ENCODE assay signal across 8 cellular contexts in genomic region chr12:6563448-6564050, GRCh38. TPM values are rescaled to one million over a fixed set of nuclear protein-coding genes. Genes with fewer than 3 reads are reported as not detected.
DNase-seq lines count a peak whose midpoint lies in the region; ATAC-seq and TF ChIP-seq lines count a peak whose summit lies in the region.

No MANE protein-coding gene starts in this region.

- H3K9me3 Mint-ChIP-seq in Caco-2 (ENCODE audit: unreplicated experiment): no peaks in the 10 kb centered on the region

- H4K5ac ChIP-seq in IMR-90 (ENCODE audit: low read depth, low read length): no peak overlapping the region

- H3K27ac ChIP-seq in IMR-90 (ENCODE audit: insufficient read depth, low read length): no peak overlapping the region

- H3K27me3 ChIP-seq in Caco-2 (replicated peaks; ENCODE audit: control insufficient read depth, insufficient read depth, low read length) (no peaks in the 10 kb centered on the region), IMR-90 (ENCODE audit: control insufficient read depth, insufficient read depth, low read length) (no peaks in the 10 kb centered on the region)

- H3K36me3 ChIP-seq in Caco-2 (ENCODE audit: control insufficient read depth, insufficient read depth, low read length) (peaks cover 15% of the 10 kb centered on the region), IMR-90 (ENCODE audit: control insufficient read depth, insufficient read depth, low read length) (peaks cover 45% of the 10 kb centered on the region)

- no peak for TF ChIP-seq POLR2A in IMR-90 (IDR thresholded peaks at IDR 0.05; ENCODE audit: low read depth, low read length)

- dilution Hi-C loops in IMR-90 (cut with HindIII; ENCODE audit: low sequenced_read_pairs, unreplicated experiment): no loop called here

- H3K14ac ChIP-seq in IMR-90 (replicated peaks; ENCODE audit: low read depth, low read length): no peak overlapping the region

- H3K4me1 ChIP-seq in Caco-2 (no peaks in the 10 kb centered on the region), IMR-90 (ENCODE audit: control insufficient read depth, insufficient read depth, low read length) (no peaks in the 10 kb centered on the region)

- no peak overlapping the region for H3K56ac ChIP-seq in IMR-90 (ENCODE audit: extremely low read depth, insufficient read depth, low read length)

- no TSS peak for BruUV-seq in Caco-2 (replicated peaks; lab: Mats Ljungman, UMichigan)
- BruUV-seq in IMR-90 (replicated peaks; lab: Mats Ljungman, UMichigan): no TSS peak

- no peak overlapping the region for H3K4ac ChIP-seq in IMR-90 (ENCODE audit: low read depth, low read length)

- H4K91ac ChIP-seq in IMR-90 (ENCODE audit: insufficient read depth, low read depth, low read length): no peak overlapping the region

- ATAC-seq in IMR-90 (ENCODE audit: low read depth): peak; percentile 50
- no peak for ATAC-seq in HG02938 (IDR thresholded peaks at IDR 0.05; ENCODE audit: unreplicated experiment)
- ATAC-seq in GM19351 (IDR thresholded peaks at IDR 0.05; ENCODE audit: unreplicated experiment): no peak

- DNase-seq in Caco-2 (peak; percentile 63 to 80), IMR-90 (peak; percentile 40), T-helper 9 cell (peak; percentile 69), astrocyte of the cerebellum (ENCODE audit: low read depth) (no peak), kidney tubule cell (ENCODE audit: low spot score) (peak; percentile 55)
- DNase-seq in stimulated activated CD8-positive, alpha-beta memory T cell treated with anti-CD3 and anti-CD28 coated beads, Interleukin-2, amount 100 ng/mL, for 48 hours (ENCODE audit: low read depth in 2 of 2): peak; percentile 56 to 57

- no peak overlapping the region for H3K4me2 ChIP-seq in IMR-90 (ENCODE audit: low read depth, low read length)

- 0 out of 2 replicates have a peak, but pooled peaks have one; percentile 13 for TF ChIP-seq RAD21 in IMR-90 (IDR thresholded peaks at IDR 0.05; ENCODE audit: low read length)

- no peak overlapping the region for H2BK20ac ChIP-seq in IMR-90 (ENCODE audit: low read depth, low read length)

- H3K23ac ChIP-seq in IMR-90 (ENCODE audit: low read depth, low read length): no peak overlapping the region

- H2AFZ ChIP-seq in IMR-90 (replicated peaks; ENCODE audit: low read length, poor library complexity): no peak overlapping the region

- H3K27me3 Mint-ChIP-seq in Caco-2 (ENCODE audit: insufficient read depth, unreplicated experiment): no peaks in the 10 kb centered on the region

- peak; percentile 89 to 96 for TF ChIP-seq CTCF in Caco-2 (IDR thresholded peaks at IDR 0.05; ENCODE audit: insufficient read depth in 1 of 2, low read depth in 1 of 2, low read length in 1 of 2, severe bottlenecking in 1 of 2, unreplicated experiment in 1 of 2)
- peak; percentile 58 for TF ChIP-seq CTCF in IMR-90 (conservative IDR thresholded peaks at IDR 0.05; ENCODE audit: low read depth, low read length)
- TF ChIP-seq CTCF in astrocyte of the cerebellum (IDR thresholded peaks at IDR 0.05; ENCODE audit: low read depth, low read length, missing control alignments): peak; percentile 86

- H3K9me3 ChIP-seq in Caco-2 (no peaks in the 10 kb centered on the region), IMR-90 (ENCODE audit: control insufficient read depth, insufficient read depth, low read length) (no peaks in the 10 kb centered on the region)

- no peak overlapping the region for H4K8ac ChIP-seq in IMR-90 (ENCODE audit: low read depth in 2 of 2, low read length in 2 of 2)

- intact Hi-C loops in Caco-2 (cut with micrococcal nuclease; ENCODE audit: unreplicated experiment): no loop called here
- intact Hi-C loops in IMR-90 (cut with micrococcal nuclease): no loop called here

- POLR2A ChIA-PET in Caco-2 (lab: Charles Lee) (interaction anchor here (1.0 kb wide), 1 partner anchor 29 kb away, joined by 4 read pairs; the partner anchor contains the start of gene GAPDH), IMR-90 (lab: Charles Lee; ENCODE audit: unreplicated experiment) (no interaction called here)

- H4K20me1 ChIP-seq in IMR-90 (ENCODE audit: insufficient read depth, low read length): peaks cover 11% of the 10 kb centered on the region

- no peak overlapping the region for H3K18ac ChIP-seq in IMR-90 (ENCODE audit: low read depth, low read length)

- H2AK9ac ChIP-seq in IMR-90 (replicated peaks; ENCODE audit: low read depth, low read length, poor library complexity): peak overlapping the region; percentile 62

- H2BK120ac ChIP-seq in IMR-90 (ENCODE audit: low read depth, low read length): no peak overlapping the region

- peaks cover 33 to 62% of the 10 kb centered on the region in 2 experiments for H3K79me1 ChIP-seq in IMR-90 (ENCODE audit: low read depth in 1 of 2, low read length in 2 of 2)

- H3K9me1 ChIP-seq in IMR-90 (ENCODE audit: insufficient read depth, low read length): peaks cover 4% of the 10 kb centered on the region; the same call in 1 of the 2 replicates

- H3K4me3 ChIP-seq in Caco-2 (ENCODE audit: low read depth, low read length): no peak overlapping the region
- no peak overlapping the region for H3K4me3 ChIP-seq in IMR-90 (ENCODE audit: insufficient read depth, low read depth, low read length)
- no peak overlapping the region for H3K4me3 ChIP-seq in astrocyte of the cerebellum (ENCODE audit: low read depth, low read length)

- WGBS in IMR-90 (ENCODE audit: extremely low coverage in 2 of 2, insufficient read length in 1 of 2), 2 experiments: 67% methylated on average over 2 of the region's 8 CpGs; no CpG with 5 or more reads in 1 of the 2 experiments

- peaks cover 100% of the 10 kb centered on the region for H3K36me3 Mint-ChIP-seq in Caco-2 (ENCODE audit: insufficient read depth, unreplicated experiment)

- 0 out of 2 replicates have a peak overlapping the region, but pooled peaks have one; percentile 25 for H2AK5ac ChIP-seq in IMR-90 (ENCODE audit: low read depth, low read length)

- no peak overlapping the region for H3K4me3 Mint-ChIP-seq in Caco-2 (ENCODE audit: unreplicated experiment)

- H3K9ac ChIP-seq in IMR-90 (ENCODE audit: low read depth, low read length): no peak overlapping the region

- peaks cover 9% of the 10 kb centered on the region for H3K4me1 Mint-ChIP-seq in Caco-2 (ENCODE audit: low read depth, unreplicated experiment)

- no peak overlapping the region for H3K27ac Mint-ChIP-seq in Caco-2 (ENCODE audit: unreplicated experiment)

- no peak overlapping the region for H2BK15ac ChIP-seq in IMR-90 (ENCODE audit: low read depth, low read length)

- in situ Hi-C loops in IMR-90 (cut with MboI; ENCODE audit: low sequenced_read_pairs): no loop called here
- in situ Hi-C loops in astrocyte of the cerebellum (cut with HindIII; ENCODE audit: low sequenced_read_pairs): no loop called here

- no peak overlapping the region for H2BK5ac ChIP-seq in IMR-90 (ENCODE audit: low read depth, low read length, poor library complexity, severe bottlenecking)

- CTCF ChIA-PET in Caco-2 (lab: Charles Lee) (interaction anchor here (0.6 to 1.3 kb wide), 4 partner anchors 13 to 65 kb away, joined by 3 to 6 read pairs (median 4); no protein-coding TSS in a partner anchor), IMR-90 (lab: Yijun Ruan, JAX) (no interaction called here)

TF ChIP-seq in IMR-90, 13 proteins besides CTCF, POLR2A, EP300 and RAD21:
- peak; percentile 37; the same call in 1 of the 2 replicates for TF ChIP-seq SMC3 (IDR thresholded peaks at IDR 0.05; ENCODE audit: low read depth, low read length)
- TF ChIP-seq CHD1 (IDR thresholded peaks at IDR 0.05; ENCODE audit: low read depth, low read length): no peak
TF ChIP-seq in IMR-90: peak in this region for 1.

RNA-seq across cellular contexts. Expression of gene NOP2, which starts 4.5 kb away (rescaled TPM):
- total RNA-seq in Caco-2 (2022) (145 and 157 TPM in 2 replicates), IMR-90 (2012; rRNA removed) (32.5 and 35.8 TPM in 2 replicates)
- 49.9 and 51.7 TPM in 2 replicates for polyA plus RNA-seq in IMR-90 (2012; rRNA removed)
- polyA plus RNA-seq in IMR-90 (2012; cell fraction: cytosol; rRNA removed): 11.8 and 18.6 TPM in 2 replicates
- 170 and 206 TPM in 2 replicates for polyA plus RNA-seq in IMR-90 (2012; cell fraction: nucleus; rRNA removed; ENCODE audit: low replicate concordance)

RNA-seq across cellular contexts. Expression of gene IFFO1, which starts 7.7 kb away (rescaled TPM):
- total RNA-seq in Caco-2 (2022): 0.48 and 0.53 TPM in 2 replicates
- total RNA-seq in IMR-90 (2012; rRNA removed): 5.6 and 5.8 TPM in 2 replicates
- 35.1 and 37.8 TPM in 2 replicates for polyA plus RNA-seq in IMR-90 (2012; rRNA removed)
- 30.6 and 33.4 TPM in 2 replicates for polyA plus RNA-seq in IMR-90 (2012; cell fraction: cytosol; rRNA removed)
- 194 and 345 TPM in 2 replicates for polyA plus RNA-seq in IMR-90 (2012; cell fraction: nucleus; rRNA removed; ENCODE audit: low replicate concordance)

RNA-seq across cellular contexts. Expression of gene GAPDH, which starts 29.2 kb away (rescaled TPM):
- total RNA-seq in Caco-2 (2022) (4,975 and 5,337 TPM in 2 replicates), IMR-90 (2012; rRNA removed) (11,536 and 12,939 TPM in 2 replicates)
- 21,893 and 22,387 TPM in 2 replicates for polyA plus RNA-seq in IMR-90 (2012; rRNA removed)
- 8,363 and 20,126 TPM in 2 replicates for polyA plus RNA-seq in IMR-90 (2012; cell fraction: cytosol; rRNA removed)
- polyA plus RNA-seq in IMR-90 (2012; cell fraction: nucleus; rRNA removed; ENCODE audit: low replicate concordance): 5,196 and 8,980 TPM in 2 replicates

RNA-seq across cellular contexts. Expression of gene CHD4, which starts 43.6 kb away (rescaled TPM):
- total RNA-seq in Caco-2 (2022): 223 and 229 TPM in 2 replicates
- 262 and 279 TPM in 2 replicates for total RNA-seq in IMR-90 (2012; rRNA removed)
- 99.8 and 116 TPM in 2 replicates for polyA plus RNA-seq in IMR-90 (2012; rRNA removed)
- 56.6 and 65.1 TPM in 2 replicates for polyA plus RNA-seq in IMR-90 (2012; cell fraction: cytosol; rRNA removed)
- 126 and 164 TPM in 2 replicates for polyA plus RNA-seq in IMR-90 (2012; cell fraction: nucleus; rRNA removed; ENCODE audit: low replicate concordance)
